ENCODE assay signal across 11 cellular contexts in the genomic region with DNA sequence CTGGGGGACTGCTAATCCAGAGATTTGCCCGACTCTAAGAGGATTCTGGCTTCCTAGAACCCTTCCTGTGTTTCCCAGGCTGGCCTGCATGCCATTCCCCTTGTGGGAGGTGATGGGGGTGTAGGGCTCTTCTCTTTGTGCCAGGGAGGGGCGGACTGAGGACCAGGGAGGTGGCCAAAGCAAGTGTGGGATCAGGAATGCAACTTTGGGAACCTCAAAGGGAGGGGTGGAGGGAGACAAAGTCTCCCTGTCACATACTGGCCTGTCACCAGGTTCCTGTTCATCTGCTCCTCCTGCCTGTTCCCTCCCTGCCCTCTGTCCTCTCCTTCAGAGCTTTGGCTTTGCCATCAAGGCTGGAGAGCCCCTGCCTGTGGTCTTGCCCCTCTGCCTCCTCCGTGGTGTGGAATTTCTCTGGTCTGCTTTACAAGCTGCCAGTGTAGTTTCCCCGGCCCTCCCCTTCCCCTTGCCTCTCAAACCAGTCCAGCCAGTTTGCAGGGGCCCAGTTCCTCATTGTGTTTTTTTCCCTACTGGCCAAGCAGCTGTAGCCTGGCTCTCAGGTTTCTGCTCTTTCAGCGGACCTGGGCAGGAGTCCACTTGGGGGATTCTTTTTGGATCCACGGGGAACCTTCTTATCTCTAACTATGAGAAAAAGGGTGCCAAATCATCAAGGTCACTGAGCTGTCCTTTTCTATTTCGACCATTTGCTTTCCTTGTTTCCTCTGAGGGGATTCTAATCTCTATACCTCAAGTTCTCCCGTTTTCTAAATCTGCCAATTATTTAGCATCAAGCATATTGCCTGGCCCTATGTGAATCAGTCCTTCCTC. TPM values are rescaled to one million over a fixed set of nuclear protein-coding genes. Genes with fewer than 3 reads are reported as not detected.
DNase-seq lines count a peak whose midpoint lies in the region; ATAC-seq, FAIRE-seq and TF ChIP-seq lines count a peak whose summit lies in the region.
"Had no signal": no experiment of that assay in that cellular context is flagged by ENCODE, and none has a peak within 500 bp of the region (broad histone marks: within the 10 kb centered on the region; RNA-seq: fewer than 3 reads in every experiment).

No MANE protein-coding gene starts in this region.

- H3K27me3 ChIP-seq in neuronal stem cell (ENCODE audit: control insufficient read depth in 3 of 3, insufficient read depth in 3 of 3, low read depth in 1 of 3, low read length in 3 of 3), result peaks cover 0 to 24% (median 0%) of the 10 kb centered on the region in 3 experiments

- no peak overlapping the region for H4K8ac ChIP-seq in neuronal stem cell (ENCODE audit: low read depth, low read length)

- no peak for FAIRE-seq in GM12891 (lab: Jason Lieb, UNC)

- H2BK15ac ChIP-seq in neuronal stem cell (ENCODE audit: low read length), result peak overlapping the region; percentile 33

- no peak overlapping the region for H3K23ac ChIP-seq in neuronal stem cell (ENCODE audit: low read depth, low read length, poor library complexity)

- no peak overlapping the region for H2BK12ac ChIP-seq in neuronal stem cell (ENCODE audit: low read length)

- no peak for TF ChIP-seq POLR2A in GM12891 (IDR thresholded peaks at IDR 0.05; ENCODE audit: low read depth, low read length)

- no peaks in the 10 kb centered on the region for H3K36me3 ChIP-seq in neuronal stem cell (replicated peaks in 1 of 2; ENCODE audit: control insufficient read depth in 2 of 2, insufficient read depth in 2 of 2, low read length in 2 of 2)

- H3K18ac ChIP-seq in neuronal stem cell (ENCODE audit: low read length), result peak overlapping the region; percentile 38

- no peak overlapping the region for H3K4me3 Mint-ChIP-seq in activated CD4-positive, alpha-beta T cell treated with anti-CD3 and anti-CD28 coated beads for 36 hours
- H3K4me3 Mint-ChIP-seq: T-helper 1 cell treated with Interleukin-12 subunit alpha and Interleukin-12 subunit beta and Interleukin-4 antibody, amounts not matched to agents 30 μg/mL and 1 μg/mL, for 36 hours had no signal

- H3K79me1 ChIP-seq in neuronal stem cell (ENCODE audit: low read depth, low read length), result peaks cover 2% of the 10 kb centered on the region

- CTCF ChIA-PET in activated CD4-positive, alpha-beta T cell treated with anti-CD3 and anti-CD28 coated beads for 36 hours (lab: Charles Lee), result interaction anchor here (0.6 to 1.5 kb wide), 2 partner anchors 22 to 275 kb away, joined by 3 to 6 read pairs; no protein-coding TSS in a partner anchor

- H2AFZ ChIP-seq in neuronal stem cell (ENCODE audit: low read length), result peak overlapping the region; percentile 25

- no peak overlapping the region for H3K4ac ChIP-seq in neuronal stem cell (ENCODE audit: low read length)

- no peak overlapping the region for H3K14ac ChIP-seq in neuronal stem cell (ENCODE audit: low read length)

- peak overlapping the region in 1 of 2 donors; percentile 7 for H3K4me3 ChIP-seq in neuronal stem cell (ENCODE audit: low read length in 2 of 2)
- H3K4me3 ChIP-seq: coronary artery had no signal

- no peaks in the 10 kb centered on the region for H3K36me3 Mint-ChIP-seq in activated CD4-positive, alpha-beta T cell treated with anti-CD3 and anti-CD28 coated beads for 36 hours (ENCODE audit: low read depth)

- H4K91ac ChIP-seq in neuronal stem cell (ENCODE audit: low read depth, low read length, poor library complexity), result no peak overlapping the region

- intact Hi-C loops in activated CD4-positive, alpha-beta T cell treated with anti-CD3 and anti-CD28 coated beads for 36 hours (cut with DNase I, micrococcal nuclease), result loop anchor here in 1 of 2 experiments (5.0 kb wide), 1 partner anchor 71 kb away; no protein-coding TSS in a partner anchor

- H3K9me3 ChIP-seq in neuronal stem cell (replicated peaks in 1 of 2; ENCODE audit: control insufficient read depth in 2 of 2, insufficient read depth in 1 of 2, low read depth in 1 of 2, low read length in 2 of 2), result no peaks in the 10 kb centered on the region

- POLR2A ChIA-PET in activated CD4-positive, alpha-beta T cell treated with anti-CD3 and anti-CD28 coated beads for 36 hours (lab: Charles Lee), result no interaction called here

- peaks cover 23% of the 10 kb centered on the region for H3K4me1 Mint-ChIP-seq in activated CD4-positive, alpha-beta T cell treated with anti-CD3 and anti-CD28 coated beads for 36 hours

- no peak overlapping the region for H2BK120ac ChIP-seq in neuronal stem cell (ENCODE audit: low read depth, low read length)

- peak overlapping the region; percentile 56 for H3K9ac ChIP-seq in neuronal stem cell (ENCODE audit: low read depth, low read length, poor library complexity)

- H3K27ac ChIP-seq in epithelial cell of prostate, result peak overlapping the region; percentile 99
- H3K27ac ChIP-seq in neuronal stem cell (replicated peaks; ENCODE audit: low read length), result no peak overlapping the region
- H3K27ac ChIP-seq: coronary artery had no signal

- no peak overlapping the region for H3K27ac Mint-ChIP-seq in activated CD4-positive, alpha-beta T cell treated with anti-CD3 and anti-CD28 coated beads for 36 hours
- H3K27ac Mint-ChIP-seq: T-helper 1 cell treated with Interleukin-12 subunit alpha and Interleukin-12 subunit beta and Interleukin-4 antibody, amounts not matched to agents 30 μg/mL and 1 μg/mL, for 36 hours had no signal

- H3K4me1 ChIP-seq in neuronal stem cell (ENCODE audit: control insufficient read depth in 2 of 2, insufficient read depth in 1 of 2, low read depth in 1 of 2, low read length in 2 of 2), result peaks cover 22 to 24% of the 10 kb centered on the region in 2 donors

- H3K4me2 ChIP-seq in neuronal stem cell (ENCODE audit: insufficient read depth, low read length, poor library complexity, severe bottlenecking), result no peak overlapping the region

- H3K27me3 Mint-ChIP-seq in activated CD4-positive, alpha-beta T cell treated with anti-CD3 and anti-CD28 coated beads for 36 hours, result no peaks in the 10 kb centered on the region

- no peak for DNase-seq in GM12891 (ENCODE audit: insufficient read length, low spot score)
- DNase-seq in NCI-H526 (lab: John Stamatoyannopoulos, UW), result peak; percentile 96 to 99
- DNase-seq in epithelial cell of prostate (ENCODE audit: low read depth, low spot score), result peak; percentile 66
- DNase-seq in neuronal stem cell (ENCODE audit: low spot score), result no peak
- DNase-seq in activated CD4-positive, alpha-beta T cell treated with anti-CD3 and anti-CD28 coated beads for 36 hours, result no peak
- no peak for DNase-seq in NCI-H2081 treated with DMSO at 0.1 percent for 48 hours (lab: John Stamatoyannopoulos, UW)
- DNase-seq: posterior cingulate gyrus had no signal

- H3K9me3 Mint-ChIP-seq in activated CD4-positive, alpha-beta T cell treated with anti-CD3 and anti-CD28 coated beads for 36 hours (ENCODE audit: low read depth), result no peaks in the 10 kb centered on the region
- H3K9me3 Mint-ChIP-seq: T-helper 1 cell treated with Interleukin-12 subunit alpha and Interleukin-12 subunit beta and Interleukin-4 antibody, amounts not matched to agents 30 μg/mL and 1 μg/mL, for 36 hours had no signal

- WGBS in neuronal stem cell (ENCODE audit: extremely low coverage in 2 of 2, insufficient read length in 2 of 2, insufficient replicate concordance in 1 of 2), 2 donors, result no CpG with 5 or more reads among the region's 8 CpGs

- H2AK5ac ChIP-seq in neuronal stem cell (ENCODE audit: low read depth, low read length), result no peak overlapping the region

- no peak for ATAC-seq in activated CD4-positive, alpha-beta T cell treated with anti-CD3 and anti-CD28 coated beads for 36 hours
- ATAC-seq in HG02840 (IDR thresholded peaks at IDR 0.05; ENCODE audit: low FRiP score, unreplicated experiment) (no peak), HG03378 (IDR thresholded peaks at IDR 0.05; ENCODE audit: unreplicated experiment) (no peak)

- no peak overlapping the region for H2BK5ac ChIP-seq in neuronal stem cell (ENCODE audit: low read length)

TF ChIP-seq in GM12891, 5 proteins besides CTCF, POLR2A, EP300 and RAD21:
- TF ChIP-seq SPI1 (IDR thresholded peaks at IDR 0.05; ENCODE audit: low read depth, low read length), result peak; percentile 47; the same call in 1 of the 2 replicates
- no peak for TF ChIP-seq PAX5 (IDR thresholded peaks at IDR 0.05; ENCODE audit: insufficient read depth, low read length, severe bottlenecking)

RNA-seq across cellular contexts. Expression of a gene that starts 1.8 kb away (rescaled TPM):
- 1.1 TPM for polyA plus RNA-seq in GM12891 (2012; ENCODE audit: low read depth, missing spikeins)
- polyA plus RNA-seq in neuronal stem cell (2013, experiment 1 of 2), result 5.6 TPM
- 5.6 TPM for polyA plus RNA-seq in neuronal stem cell (2013, experiment 2 of 2)
- 1 to 10 TPM in 1 of 2 experiments, under 1 TPM in 1; 0.67 to 1.4 TPM for total RNA-seq in activated CD4-positive, alpha-beta T cell treated with anti-CD3 and anti-CD28 coated beads for 36 hours

RNA-seq across cellular contexts. Expression of a gene that starts 27.1 kb away (rescaled TPM):
- 0.35 TPM for polyA plus RNA-seq in GM12891 (2012; ENCODE audit: low read depth, missing spikeins)
- polyA plus RNA-seq in neuronal stem cell (2013, experiment 1 of 2), result 8.1 TPM
- 8.3 TPM for polyA plus RNA-seq in neuronal stem cell (2013, experiment 2 of 2)
- total RNA-seq in activated CD4-positive, alpha-beta T cell treated with anti-CD3 and anti-CD28 coated beads for 36 hours, result 1 to 10 TPM; 3.2 TPM

RNA-seq across cellular contexts. Expression of a gene that starts 53.7 kb away (rescaled TPM):
- 20.4 TPM for polyA plus RNA-seq in GM12891 (2012; ENCODE audit: low read depth, missing spikeins)
- polyA plus RNA-seq in neuronal stem cell (2013, experiment 1 of 2), result 60.9 TPM
- 63.8 TPM for polyA plus RNA-seq in neuronal stem cell (2013, experiment 2 of 2)
- total RNA-seq in activated CD4-positive, alpha-beta T cell treated with anti-CD3 and anti-CD28 coated beads for 36 hours, result 100 to 1,000 TPM in 1 of 2 experiments, 10 to 100 TPM in 1; 81.3 to 104 TPM

Comparison
In these comparisons a context has a peak if more than half of its experiments do, and no peak if none do; other contexts are left out.
1. DNase-seq: peak in NCI-H526 (2 of 2) and epithelial cell of prostate (single experiment); none in GM12891 (single experiment), neuronal stem cell (single experiment), activated CD4-positive, alpha-beta T cell treated with anti-CD3 and anti-CD28 coated beads for 36 hours (single experiment) and NCI-H2081 treated with DMSO at 0.1 percent for 48 hours (single experiment).